In genomic region chr11:66912963-66913362, GRCh38 we compare ENCODE assay signal across 1 cellular context.
TF ChIP-seq lines count a peak whose summit lies in the region.

No MANE protein-coding gene starts in this region.

TF ChIP-seq in WTC11, 78 proteins besides CTCF, POLR2A, EP300 and RAD21 (continued from another document):
- TF ChIP-seq STAT6 (CRISPR knock-in tag; conservative IDR thresholded peaks at IDR 0.05; ENCODE audit: low read depth), result no peak
- TF ChIP-seq E2F1 (CRISPR knock-in tag; IDR thresholded peaks at IDR 0.05), result no peak
- TF ChIP-seq TCF7 (CRISPR knock-in tag; IDR thresholded peaks at IDR 0.05; ENCODE audit: low read depth), result no peak
- TF ChIP-seq HMGA2 (CRISPR knock-in tag; IDR thresholded peaks at IDR 0.05), result no peak
